Comparison of ENCODE assay signal across 22 cellular contexts in genomic region chr13:46315036-46315435, GRCh38.
"Had no signal": no experiment of that assay in that cellular context is flagged by ENCODE, and none has a peak within 500 bp of the region (broad histone marks: within the 10 kb centered on the region; RNA-seq: fewer than 3 reads in every experiment).

No MANE protein-coding gene starts in this region.

- H3K27me3 Mint-ChIP-seq: naive thymus-derived CD4-positive, alpha-beta T cell; stimulated activated naive B cell treated with anti-CD40 and anti-IgM and Interleukin-4, amounts not matched to agents 10 μg/mL and 1 μg/mL and 100 μg/mL, for 72 hours; stimulated activated naive CD8-positive, alpha-beta T cell treated with anti-CD3 and anti-CD28 coated beads, Interleukin-15, amount 100 ng/mL, for 72 hours had no signal

- H3K4me1 Mint-ChIP-seq: neural progenitor cell had no signal

- H3K4me3 Mint-ChIP-seq: neural progenitor cell; stimulated activated naive B cell treated with anti-CD40 and anti-IgM and Interleukin-4, amounts not matched to agents 10 μg/mL and 1 μg/mL and 100 μg/mL, for 72 hours had no signal

- H3K27ac Mint-ChIP-seq: neural progenitor cell; stimulated activated naive B cell treated with anti-CD40 and anti-IgM and Interleukin-4, amounts not matched to agents 10 μg/mL and 1 μg/mL and 100 μg/mL, for 72 hours had no signal

- H3K36me3 ChIP-seq: esophagus muscularis mucosa, gastroesophageal sphincter, neural progenitor cell, ovary, prostate gland, right lobe of liver, tibial nerve, upper lobe of right lung, vagina had no signal

- DNase-seq: cortex of kidney; effector memory CD4-positive, alpha-beta T cell; left colon; left ventricle myocardium superior; naive thymus-derived CD4-positive, alpha-beta T cell; nucleus accumbens; ovary; retina; right lobe of liver; stimulated activated CD4-positive, alpha-beta T cell treated with anti-CD3 and anti-CD28 coated beads, Interleukin-2, amount 100 ng/mL, for 24 hours; stimulated activated CD4-positive, alpha-beta T cell treated with anti-CD3 and anti-CD28 coated beads, Interleukin-4, amount 100 ng/mL, for 4 hours; stimulated activated naive B cell treated with anti-CD40 and anti-IgM and Interleukin-4, amounts not matched to agents 10 μg/mL and 1 μg/mL and 100 μg/mL, for 72 hours; testis; upper lobe of right lung had no signal

- H3K9me3 ChIP-seq: esophagus muscularis mucosa, ovary, prostate gland, right lobe of liver, testis, tibial nerve, upper lobe of right lung, vagina had no signal

- H3K4me1 ChIP-seq: esophagus muscularis mucosa, gastroesophageal sphincter, neural progenitor cell, prostate gland, right lobe of liver, testis, tibial nerve, upper lobe of right lung, vagina had no signal

- H3K36me3 Mint-ChIP-seq: neural progenitor cell had no signal

- H3K4me3 ChIP-seq: esophagus muscularis mucosa, gastroesophageal sphincter, neural progenitor cell, ovary, prostate gland, right lobe of liver, testis, tibial nerve, upper lobe of right lung, vagina had no signal

- H3K9ac ChIP-seq: neural progenitor cell had no signal

- H3K27ac ChIP-seq: epithelial cell of prostate, esophagus muscularis mucosa, gastroesophageal sphincter, neural progenitor cell, ovary, prostate gland, right lobe of liver, testis, tibial nerve, upper lobe of right lung, vagina had no signal

- ATAC-seq: gastroesophageal sphincter; left colon; left ventricle myocardium superior; naive thymus-derived CD4-positive, alpha-beta T cell; right lobe of liver; stimulated activated naive B cell treated with anti-CD40 and anti-IgM and Interleukin-4, amounts not matched to agents 10 μg/mL and 1 μg/mL and 100 μg/mL, for 72 hours; upper lobe of right lung had no signal
